Comparison of ENCODE assay signal across 19 cellular contexts in genomic region chr13:110897024-110897423, GRCh38. TPM values are rescaled to one million over a fixed set of nuclear protein-coding genes. Genes with fewer than 3 reads are reported as not detected.
DNase-seq lines count a peak whose midpoint lies in the region; ATAC-seq, FAIRE-seq and TF ChIP-seq lines count a peak whose summit lies in the region.
"Had no signal": no experiment of that assay in that cellular context is flagged by ENCODE, and none has a peak within 500 bp of the region (broad histone marks: within the 10 kb centered on the region; RNA-seq: fewer than 3 reads in every experiment).

No MANE protein-coding gene starts in this region.

- peak; percentile 38 to 48 for ATAC-seq in activated CD4-positive, CD25-positive, alpha-beta regulatory T cell treated with anti-CD3 and anti-CD28 coated beads, Interleukin-2, amount 50 U/mL, for 24 hours
- no peak for ATAC-seq in HepG2
- ATAC-seq in right lobe of liver = no peak
- ATAC-seq in K562 = peak; percentile 63
- ATAC-seq in stimulated activated memory B cell treated with anti-CD40 and anti-IgM and Interleukin-4, amounts not matched to agents 10 μg/mL and 1 μg/mL and 100 μg/mL, for 72 hours = no peak
- no peak for ATAC-seq in GM21526 (IDR thresholded peaks at IDR 0.05; ENCODE audit: low FRiP score, unreplicated experiment)
- ATAC-seq: A549, GM23338 had no signal

- TF ChIP-seq EP300 in HepG2 (IDR thresholded peaks at IDR 0.05; ENCODE audit: low read depth in 2 of 2, low read length in 2 of 2) = no peak
- no peak for TF ChIP-seq EP300 in HepG2 (CRISPR knock-in tag; IDR thresholded peaks at IDR 0.05; ENCODE audit: borderline replicate concordance)
- no peak for TF ChIP-seq EP300 in K562 (IDR thresholded peaks at IDR 0.05; ENCODE audit: low read length)

- H3K36me3 ChIP-seq in HepG2 (replicated peaks in 1 of 2; ENCODE audit: control insufficient read depth in 1 of 2, insufficient read depth in 2 of 2, low read length in 2 of 2) (peaks cover 11 to 51% of the 10 kb centered on the region in 2 experiments; a peak in 4 of 5 replicates), right lobe of liver (peaks cover 0 to 20% (median 10%) of the 10 kb centered on the region in 4 donors), K562 (ENCODE audit: control insufficient read depth, insufficient read depth, low read length) (peaks cover 69% of the 10 kb centered on the region)

- H3K4me3 ChIP-seq in HepG2 (replicated peaks in 1 of 3; ENCODE audit: insufficient read depth in 1 of 3, low read depth in 2 of 3, low read length in 3 of 3) (no peak overlapping the region), right lobe of liver (no peak overlapping the region), K562 (no peak overlapping the region)
- H3K4me3 ChIP-seq: A549, BLaER1, GM23338 had no signal

- WGBS in HepG2 (ENCODE audit: low lambda C conversion rate) = 100% methylated on average over 1 of the region's 1 CpG
- WGBS in right lobe of liver (ENCODE audit: insufficient coverage, low coverage, low lambda C conversion rate, missing lambda C conversion rate) = no CpG with 5 or more reads among the region's 1 CpG
- WGBS in K562 (ENCODE audit: insufficient coverage, low coverage, missing lambda C conversion rate) = 63% methylated on average over 1 of the region's 1 CpG

- H3K9ac ChIP-seq in HepG2 (ENCODE audit: insufficient read depth, low read depth, low read length) = no peak overlapping the region
- no peak overlapping the region for H3K9ac ChIP-seq in K562 (ENCODE audit: insufficient read depth in 1 of 2, low read depth in 2 of 2, low read length in 2 of 2)
- H3K9ac ChIP-seq: BLaER1 had no signal

- no peaks in the 10 kb centered on the region for H3K9me3 Mint-ChIP-seq in stimulated activated memory B cell treated with anti-CD40 and anti-IgM and Interleukin-4, amounts not matched to agents 10 μg/mL and 1 μg/mL and 100 μg/mL, for 72 hours
- H3K9me3 Mint-ChIP-seq: CD14-positive monocyte, GM23338 had no signal

- no peaks in the 10 kb centered on the region for H3K9me3 ChIP-seq in HepG2 (ENCODE audit: low read length)
- H3K9me3 ChIP-seq in right lobe of liver = no peaks in the 10 kb centered on the region
- H3K9me3 ChIP-seq in K562 (replicated peaks; ENCODE audit: control insufficient read depth, insufficient read depth, low read depth, low read length) = no peaks in the 10 kb centered on the region
- H3K9me3 ChIP-seq: A549, BLaER1 had no signal

- TF ChIP-seq RAD21 in HepG2 (CRISPR knock-in tag; IDR thresholded peaks at IDR 0.05) (no peak), K562 (CRISPR knock-in tag; conservative IDR thresholded peaks at IDR 0.05 in 1 of 2, IDR thresholded peaks at IDR 0.05 in 1 of 2) (no peak)

- peaks cover 6% of the 10 kb centered on the region; the same call in 1 of the 2 replicates for H3K4me1 ChIP-seq in HepG2 (ENCODE audit: insufficient read depth, low read length)
- no peaks in the 10 kb centered on the region for H3K4me1 ChIP-seq in right lobe of liver
- H3K4me1 ChIP-seq in K562 (replicated peaks in 1 of 2; ENCODE audit: control insufficient read depth in 2 of 2, insufficient read depth in 2 of 2, low read length in 2 of 2) = no peaks in the 10 kb centered on the region
- H3K4me1 ChIP-seq: A549, BLaER1 had no signal

- intact Hi-C loops in HepG2 (cut with micrococcal nuclease; ENCODE audit: unreplicated experiment) = no loop called here
- intact Hi-C loops in right lobe of liver (cut with DNase I) = no loop called here
- intact Hi-C loops in K562 (cut with micrococcal nuclease) = no loop called here

- H3K27me3 ChIP-seq in HepG2 (ENCODE audit: control insufficient read depth in 1 of 2, insufficient read depth in 2 of 2, low read length in 2 of 2) (no peaks in the 10 kb centered on the region), right lobe of liver (no peaks in the 10 kb centered on the region), K562 (ENCODE audit: control insufficient read depth in 2 of 2, insufficient read depth in 2 of 2, low read length in 2 of 2) (no peaks in the 10 kb centered on the region)
- H3K27me3 ChIP-seq: BLaER1 had no signal

- no peak overlapping the region for H2AFZ ChIP-seq in HepG2 (ENCODE audit: low read length)
- no peak overlapping the region for H2AFZ ChIP-seq in K562 (ENCODE audit: low read depth, low read length)
- H2AFZ ChIP-seq: GM23338 had no signal

- H3K36me3 Mint-ChIP-seq in stimulated activated memory B cell treated with anti-CD40 and anti-IgM and Interleukin-4, amounts not matched to agents 10 μg/mL and 1 μg/mL and 100 μg/mL, for 72 hours = peaks cover 35% of the 10 kb centered on the region

- DNase-seq in activated CD4-positive, CD25-positive, alpha-beta regulatory T cell (lab: John Stamatoyannopoulos, UW) = no peak
- DNase-seq in HepG2 (ENCODE audit: low spot score) = no peak
- DNase-seq in right lobe of liver = no peak
- DNase-seq in K562 (ENCODE audit: extremely low read depth in 1 of 4, low spot score in 3 of 4) = no peak
- DNase-seq in NCI-H2029 (lab: John Stamatoyannopoulos, UW) = no peak
- DNase-seq: AML-193; CD4-positive, alpha-beta memory T cell; DMS53; H7 had no signal

- POLR2A ChIA-PET in HepG2 (lab: Yijun Ruan, JAX) (no interaction called here), K562 (lab: Yijun Ruan, JAX) (interaction anchor here (0.7 to 1.1 kb wide), 2 partner anchors 9 to 79 kb away, joined by 4 to 5 read pairs; no protein-coding TSS in a partner anchor)

- in situ Hi-C loops in HepG2 (cut with HindIII; ENCODE audit: extremely low pct_ligation_motif_present, low pct_unique_long_range_greater_than_20kb) = no loop called here
- in situ Hi-C loops in K562 (cut with MboI) = no loop called here

- FAIRE-seq in HepG2 (lab: Jason Lieb, UNC) (no peak), K562 (lab: Jason Lieb, UNC) (no peak)
- FAIRE-seq: A549, G401.6, GM12891 had no signal

- no peaks in the 10 kb centered on the region for H3K27me3 Mint-ChIP-seq in stimulated activated memory B cell treated with anti-CD40 and anti-IgM and Interleukin-4, amounts not matched to agents 10 μg/mL and 1 μg/mL and 100 μg/mL, for 72 hours
- H3K27me3 Mint-ChIP-seq: CD4-positive, alpha-beta memory T cell had no signal

- no peaks in the 10 kb centered on the region for H3K9me1 ChIP-seq in K562 (ENCODE audit: control insufficient read depth, insufficient read depth, low read length)

- no peak for TF ChIP-seq POLR2A in HepG2 (IDR thresholded peaks at IDR 0.05; ENCODE audit: insufficient read depth in 1 of 2, low read depth in 2 of 2, low read length in 2 of 2)
- TF ChIP-seq POLR2A in right lobe of liver (IDR thresholded peaks at IDR 0.05) = no peak
- 0 out of 2 replicates have a peak, but pooled peaks have one; percentile 28 for TF ChIP-seq POLR2A in K562 (conservative IDR thresholded peaks at IDR 0.05)

- H3K79me2 ChIP-seq in HepG2 (ENCODE audit: insufficient read depth, low read length) = peaks cover 13% of the 10 kb centered on the region
- H3K79me2 ChIP-seq in K562 (ENCODE audit: control insufficient read depth, insufficient read depth, low read length) = peaks cover 11% of the 10 kb centered on the region; the same call in 2 of the 3 replicates

- H3K27ac ChIP-seq in HepG2 (ENCODE audit: extremely low read length, insufficient read depth, low read length) = no peak overlapping the region
- no peak overlapping the region for H3K27ac ChIP-seq in right lobe of liver
- no peak overlapping the region for H3K27ac ChIP-seq in K562 (ENCODE audit: extremely low read depth, low read depth, low read length)
- H3K27ac ChIP-seq: 22Rv1, A549, BLaER1 had no signal

- TF ChIP-seq CTCF in HepG2 (CRISPR knock-in tag; IDR thresholded peaks at IDR 0.05) (no peak), right lobe of liver (IDR thresholded peaks at IDR 0.05) (no peak), K562 (IDR thresholded peaks at IDR 0.05 in 2 of 3, conservative IDR thresholded peaks at IDR 0.05 in 1 of 3; ENCODE audit: insufficient read depth in 2 of 3, low read depth in 1 of 3, low read length in 3 of 3) (no peak)

- BruUV-seq in HepG2 (replicated peaks; lab: Mats Ljungman, UMichigan) = no TSS peak
- no TSS peak for BruUV-seq in K562 (replicated peaks; lab: Mats Ljungman, UMichigan)

- H3K27ac Mint-ChIP-seq in stimulated activated memory B cell treated with anti-CD40 and anti-IgM and Interleukin-4, amounts not matched to agents 10 μg/mL and 1 μg/mL and 100 μg/mL, for 72 hours = peak overlapping the region; percentile 44
- H3K27ac Mint-ChIP-seq: GM23338 had no signal

- CTCF ChIA-PET in HepG2 (lab: Yijun Ruan, JAX; ENCODE audit: low intra/inter-chr PET ratio, low total read pairs) = no interaction called here
- CTCF ChIA-PET in K562 (lab: Yijun Ruan, JAX; ENCODE audit: low intra/inter-chr PET ratio) = no interaction called here

- H4K20me1 ChIP-seq in HepG2 (ENCODE audit: insufficient read depth, low read length) (peaks cover 8% of the 10 kb centered on the region; the same call in 1 of the 2 replicates), K562 (replicated peaks; ENCODE audit: control insufficient read depth, insufficient read depth, low read length) (no peaks in the 10 kb centered on the region; the same call in 1 of the 2 replicates)

- no peaks in the 10 kb centered on the region for H3K4me1 Mint-ChIP-seq in stimulated activated memory B cell treated with anti-CD40 and anti-IgM and Interleukin-4, amounts not matched to agents 10 μg/mL and 1 μg/mL and 100 μg/mL, for 72 hours
- H3K4me1 Mint-ChIP-seq: CD14-positive monocyte, GM23338 had no signal

- H3K4me3 Mint-ChIP-seq in stimulated activated memory B cell treated with anti-CD40 and anti-IgM and Interleukin-4, amounts not matched to agents 10 μg/mL and 1 μg/mL and 100 μg/mL, for 72 hours = no peak overlapping the region
- H3K4me3 Mint-ChIP-seq: CD14-positive monocyte, GM23338 had no signal

- H3K4me2 ChIP-seq in HepG2 (ENCODE audit: low read depth, low read length) (no peak overlapping the region), K562 (ENCODE audit: insufficient read depth, low read length) (no peak overlapping the region)
- H3K4me2 ChIP-seq: A549, BLaER1, GM23338 had no signal

RNA-seq across cellular contexts. Expression of gene ANKRD10, which starts 17.8 kb away (rescaled TPM):
- total RNA-seq in HepG2 (2016; rRNA removed; fragmentation: Illumina TruSeq; extraction: Trizol) (59.6 and 108 TPM in 2 replicates), right lobe of liver (10 to 100 TPM; 40.4 to 56.2 (median 44.3) TPM), K562 (2014; rRNA removed) (45.0 and 50.2 TPM in 2 replicates), K562 (2014; rRNA removed; fragmentation: Illumina TruSeq; extraction: Trizol) (53.0 and 67.7 TPM in 2 replicates), K562 (2015; rRNA removed; fragmentation: Illumina TruSeq; extraction: Trizol) (45.4 and 61.9 TPM in 2 replicates), K562 (2021) (46.9 and 55.0 TPM in 2 replicates)
- total RNA-seq in HepG2 (2016; cell fraction: cytosol; rRNA removed; fragmentation: Illumina TruSeq; extraction: Trizol; ENCODE audit: low read depth) = 10.2 and 11.9 TPM in 2 replicates
- total RNA-seq in HepG2 (2016; cell fraction: insoluble cytoplasmic fraction; rRNA removed; fragmentation: Illumina TruSeq; extraction: Trizol) = 59.3 and 98.0 TPM in 2 replicates
- total RNA-seq in HepG2 (2016; cell fraction: membrane; rRNA removed; fragmentation: Illumina TruSeq; extraction: Trizol) = 24.2 and 38.1 TPM in 2 replicates
- 241 and 262 TPM in 2 replicates for total RNA-seq in HepG2 (2016; cell fraction: nucleus; rRNA removed; fragmentation: Illumina TruSeq; extraction: Trizol)
- polyA plus RNA-seq in HepG2 (2011; rRNA removed) (102 and 115 TPM in 2 replicates), K562 (2011; rRNA removed) (169 and 183 TPM in 2 replicates), K562 (2014; fragmentation: Illumina TruSeq; extraction: Trizol) (21.7 and 23.2 TPM in 2 replicates), K562 (2014; fragmentation: Nextera tagmentation; extraction: Ambion mirVana) (10 to 100 TPM; 22.1 to 31.0 TPM), K562 (2014; rRNA removed) (36.8 and 40.2 TPM in 2 replicates)
- 39.3 and 39.6 TPM in 2 replicates for polyA plus RNA-seq in HepG2 (2011; cell fraction: cytosol; rRNA removed)
- 243 and 276 TPM in 2 replicates for polyA plus RNA-seq in HepG2 (2011; cell fraction: nucleus; rRNA removed)
- 63.9 and 67.7 TPM in 2 replicates for polyA plus RNA-seq in HepG2 (2012)
- polyA plus RNA-seq in HepG2 (2016; cell fraction: cytosol; fragmentation: Illumina TruSeq; extraction: Trizol; ENCODE audit: low read depth) = 5.5 and 5.7 TPM in 2 replicates
- polyA plus RNA-seq in HepG2 (2016; cell fraction: insoluble cytoplasmic fraction; fragmentation: Illumina TruSeq; extraction: Trizol; ENCODE audit: low read depth) = 41.1 and 41.5 TPM in 2 replicates
- polyA plus RNA-seq in HepG2 (2016; cell fraction: membrane; fragmentation: Illumina TruSeq; extraction: Trizol; ENCODE audit: low read depth) = 14.4 and 23.2 TPM in 2 replicates
- 283 and 324 TPM in 2 replicates for polyA plus RNA-seq in HepG2 (2016; cell fraction: nucleus; fragmentation: Illumina TruSeq; extraction: Trizol; ENCODE audit: insufficient read depth, low read depth)
- polyA minus RNA-seq in HepG2 (2011; rRNA and poly(A)+ RNA removed; ENCODE audit: low replicate concordance) = 88.1 and 160 TPM in 2 replicates
- 46.2 and 49.6 TPM in 2 replicates for polyA minus RNA-seq in HepG2 (2011; cell fraction: cytosol; rRNA and poly(A)+ RNA removed)
- polyA minus RNA-seq in HepG2 (2011; cell fraction: nucleus; rRNA and poly(A)+ RNA removed) = 521 and 529 TPM in 2 replicates
- total RNA-seq in K562 (2011; cell fraction: chromatin; rRNA removed; ENCODE audit: low replicate concordance) = 178 and 324 TPM in 2 replicates
- total RNA-seq in K562 (2011; cell fraction: nucleolus; rRNA removed) = 159 and 175 TPM in 2 replicates
- total RNA-seq in K562 (2011; cell fraction: nucleoplasm; rRNA removed) = 205 and 428 TPM in 2 replicates
- polyA plus RNA-seq in K562 (2011; cell fraction: cytosol; rRNA removed) = 54.2 and 61.3 TPM in 2 replicates
- 416 and 593 TPM in 2 replicates for polyA plus RNA-seq in K562 (2011; cell fraction: nucleus; rRNA removed)
- polyA plus RNA-seq in K562 (2012) = 32.3 and 57.8 TPM in 2 replicates
- 108 and 129 TPM in 2 replicates for polyA minus RNA-seq in K562 (2011; rRNA and poly(A)+ RNA removed)
- 91.0 and 108 TPM in 2 replicates for polyA minus RNA-seq in K562 (2011; cell fraction: cytosol; rRNA and poly(A)+ RNA removed)
- 588 and 736 TPM in 2 replicates for polyA minus RNA-seq in K562 (2011; cell fraction: nucleus; rRNA and poly(A)+ RNA removed)

Comparison
In these comparisons a context has a peak if more than half of its experiments do, and no peak if none do; other contexts are left out.
1. ATAC-seq: peak in activated CD4-positive, CD25-positive, alpha-beta regulatory T cell treated with anti-CD3 and anti-CD28 coated beads, Interleukin-2, amount 50 U/mL, for 24 hours (2 of 2) and K562 (single experiment); none in HepG2 (single experiment), right lobe of liver (0 of 4), stimulated activated memory B cell treated with anti-CD40 and anti-IgM and Interleukin-4, amounts not matched to agents 10 μg/mL and 1 μg/mL and 100 μg/mL, for 72 hours (single experiment) and GM21526 (single experiment).